ENCODE assay signal across 10 cellular contexts in the genomic region with DNA sequence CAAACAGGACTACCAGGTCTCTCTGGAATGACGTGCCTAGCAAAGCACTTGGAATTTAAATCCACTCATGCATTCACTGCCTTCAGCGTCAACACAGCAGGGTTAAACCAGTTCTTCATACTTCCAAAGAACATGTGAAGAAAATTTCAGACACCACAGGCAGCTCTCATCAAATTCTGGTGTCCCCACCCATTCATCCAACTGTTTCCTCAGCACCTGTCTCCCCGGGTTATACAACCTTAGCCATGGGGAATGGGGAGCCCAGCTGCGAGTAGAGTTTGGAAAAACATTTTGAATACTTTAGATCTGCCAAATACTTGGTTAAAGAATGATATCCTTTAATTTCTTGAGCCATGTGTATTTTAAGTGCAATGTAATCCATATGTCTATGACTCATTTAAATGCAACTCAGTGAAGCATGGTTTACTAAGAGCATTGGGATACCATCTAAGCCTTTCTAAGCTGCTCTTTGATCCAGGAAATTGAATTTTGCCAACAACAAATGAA. TPM values are rescaled to one million over a fixed set of nuclear protein-coding genes. Genes with fewer than 3 reads are reported as not detected.
DNase-seq lines count a peak whose midpoint lies in the region; ATAC-seq, FAIRE-seq and TF ChIP-seq lines count a peak whose summit lies in the region.
"Had no signal": no experiment of that assay in that cellular context is flagged by ENCODE, and none has a peak within 500 bp of the region (broad histone marks: within the 10 kb centered on the region; RNA-seq: fewer than 3 reads in every experiment).

No MANE protein-coding gene starts in this region.

- H3K27me3 ChIP-seq in BJ (ENCODE audit: control insufficient read depth, insufficient read depth, low read length) (no peaks in the 10 kb centered on the region), bronchial epithelial cell (ENCODE audit: control insufficient read depth, insufficient read depth, low read length) (no peaks in the 10 kb centered on the region), muscle layer of duodenum (ENCODE audit: low read depth, low read length) (no peaks in the 10 kb centered on the region), spleen (replicated peaks in 1 of 7) (no peaks in the 10 kb centered on the region)

- intact Hi-C loops in spleen (cut with DNase I; ENCODE audit: low total_unique reads), result no loop called here

- peaks cover 2% of the 10 kb centered on the region; the same call in 1 of the 2 replicates for H3K36me3 ChIP-seq in BJ (ENCODE audit: control insufficient read depth, insufficient read depth, low read length)
- H3K36me3 ChIP-seq in bronchial epithelial cell (ENCODE audit: control insufficient read depth, insufficient read depth, low read length), result no peaks in the 10 kb centered on the region
- peaks cover 4 to 5% of the 10 kb centered on the region in 2 donors for H3K36me3 ChIP-seq in muscle layer of duodenum (ENCODE audit: control insufficient read depth in 1 of 2, insufficient read depth in 2 of 2, low read length in 2 of 2)
- peaks cover 0 to 49% (median 15%) of the 10 kb centered on the region in 6 donors for H3K36me3 ChIP-seq in spleen

- no peaks in the 10 kb centered on the region for H3K9me3 ChIP-seq in muscle layer of duodenum (ENCODE audit: control insufficient read depth in 1 of 2, low read length in 2 of 2)
- no peaks in the 10 kb centered on the region for H3K9me3 ChIP-seq in spleen

- CTCF ChIA-PET in BJ (lab: Yijun Ruan, JAX), result no interaction called here

- TF ChIP-seq CTCF in BJ (IDR thresholded peaks at IDR 0.05; ENCODE audit: insufficient read depth, low read depth, low read length), result no peak
- TF ChIP-seq CTCF in bronchial epithelial cell (IDR thresholded peaks at IDR 0.05; ENCODE audit: insufficient read depth, low read length, severe bottlenecking), result no peak
- no peak for TF ChIP-seq CTCF in spleen (IDR thresholded peaks at IDR 0.05 in 8 of 11, conservative IDR thresholded peaks at IDR 0.05 in 3 of 11)

- POLR2A ChIA-PET in BJ (lab: Charles Lee), result no interaction called here

- 88 to 99% (median 92%) methylated on average over 4 of the region's 4 CpGs for WGBS in spleen, 5 donors

- H3K4me1 ChIP-seq in muscle layer of duodenum (ENCODE audit: control insufficient read depth in 1 of 2, insufficient read depth in 2 of 2, low read length in 2 of 2), result peaks cover 20 to 76% of the 10 kb centered on the region in 2 donors
- peaks cover 46 to 98% (median 80%) of the 10 kb centered on the region in 6 donors for H3K4me1 ChIP-seq in spleen

- DNase-seq in BJ (ENCODE audit: low read depth), result peak; percentile 52
- DNase-seq in M059J (ENCODE audit: low read depth), result peak; percentile 61
- DNase-seq in bronchial epithelial cell (ENCODE audit: low read depth), result peak; percentile 72
- no peak for DNase-seq in Ammon's horn (ENCODE audit: low spot score)
- DNase-seq in spleen, result no peak
- no peak for DNase-seq in globus pallidus (ENCODE audit: low spot score)
- DNase-seq: activated CD8-positive, alpha-beta T cell treated with anti-CD3 and anti-CD28 coated beads, Interleukin-2, amount 10 ng/mL, durations not matched to agents 7 days and 5 days; OCI-M1 had no signal

- H3K27ac ChIP-seq in muscle layer of duodenum (ENCODE audit: low read length) (peak overlapping the region; percentile 86), spleen (peak overlapping the region in 2 of 8 donors; percentile 37 to 79)

- no peak for TF ChIP-seq POLR2A in spleen (IDR thresholded peaks at IDR 0.05)

- FAIRE-seq in bronchial epithelial cell (lab: Jason Lieb, UNC), result no peak

- H3K4me3 ChIP-seq in BJ (ENCODE audit: low read depth, low read length) (no peak overlapping the region), bronchial epithelial cell (ENCODE audit: low read depth, low read length) (no peak overlapping the region), muscle layer of duodenum (ENCODE audit: low read depth in 1 of 2, low read length in 2 of 2) (no peak overlapping the region), spleen (no peak overlapping the region)

- ATAC-seq in activated CD4-positive, CD25-positive, alpha-beta regulatory T cell treated with anti-CD3 and anti-CD28 coated beads, Interleukin-2, amount 50 U/mL, for 24 hours, result no peak
- ATAC-seq: activated CD8-positive, alpha-beta T cell treated with anti-CD3 and anti-CD28 coated beads, Interleukin-2, amount 10 ng/mL, durations not matched to agents 7 days and 5 days had no signal

RNA-seq across cellular contexts. Expression of a gene that starts 17.4 kb away (rescaled TPM):
- polyA plus RNA-seq in BJ (2011; rRNA removed) (57.5 and 68.3 TPM in 2 replicates), spleen (10 to 100 TPM; 10.9 to 13.0 (median 11.5) TPM)
- 110 and 114 TPM in 2 replicates for polyA minus RNA-seq in BJ (2011; rRNA and poly(A)+ RNA removed)
- 38.4 and 57.2 TPM in 2 replicates for total RNA-seq in M059J (2014; rRNA removed; shearing (Covaris generic))
- total RNA-seq in bronchial epithelial cell (0.79 and 1.7 TPM in 2 replicates), spleen (10 to 100 TPM; 45.8 to 71.1 (median 52.9) TPM)

Comparison
In these comparisons a context has a peak if more than half of its experiments do, and no peak if none do; other contexts are left out.
1. DNase-seq: peak in BJ (single experiment), M059J (single experiment) and bronchial epithelial cell (single experiment); none in Ammon's horn (single experiment), spleen (single experiment) and globus pallidus (single experiment).
2. RNA of a gene that starts 17.4 kb away (total RNA-seq): 38.4 to 57.2 TPM in M059J and 45.8 to 71.1 TPM in spleen; 0.79 to 1.7 TPM in bronchial epithelial cell; every median in the first group is over 10 times any median in the second.